ENCODE assay signal across 26 cellular contexts in the genomic region with DNA sequence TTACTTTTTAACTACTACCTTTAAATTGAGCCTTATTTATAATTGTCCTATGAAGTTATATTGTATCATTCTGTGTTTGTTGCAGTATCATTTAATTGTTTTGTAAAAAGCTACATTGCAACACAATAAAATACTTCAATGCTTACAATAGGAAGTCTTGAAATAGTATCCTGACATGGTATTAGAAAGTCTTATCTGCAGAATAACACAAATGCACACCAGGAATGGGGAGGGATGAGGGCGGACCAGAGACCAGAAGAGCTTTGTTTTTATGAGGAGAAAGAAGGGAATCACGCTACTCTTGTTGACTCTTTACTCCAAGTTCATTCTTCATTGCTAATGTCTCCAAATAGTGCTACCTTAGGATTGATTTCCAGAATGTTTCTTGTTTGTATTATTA.
"Had no signal": no experiment of that assay in that cellular context is flagged by ENCODE, and none has a peak within 500 bp of the region (broad histone marks: within the 10 kb centered on the region; RNA-seq: fewer than 3 reads in every experiment).

No MANE protein-coding gene starts in this region.

- H3K27ac ChIP-seq: coronary artery, gastroesophageal sphincter, heart left ventricle, hepatocyte, left lung, neural progenitor cell, prostate gland, right atrium auricular region, suprapubic skin, transverse colon, upper lobe of right lung, uterus had no signal

- H3K4me1 ChIP-seq: gastroesophageal sphincter, left lung, neural progenitor cell, prostate gland, suprapubic skin, transverse colon, upper lobe of right lung had no signal

- H2AFZ ChIP-seq: hepatocyte, neural progenitor cell had no signal

- H3K4me2 ChIP-seq: hepatocyte, neural progenitor cell, smooth muscle cell had no signal

- H3K27me3 ChIP-seq: gastroesophageal sphincter, heart left ventricle, hepatocyte, left lung, neural progenitor cell, right atrium auricular region, suprapubic skin, transverse colon, upper lobe of right lung, uterus had no signal

- H3K9me3 ChIP-seq: gastroesophageal sphincter, heart left ventricle, left lung, prostate gland, right atrium auricular region, suprapubic skin, transverse colon, upper lobe of right lung, uterus had no signal

- FAIRE-seq: kidney had no signal

- H3K79me2 ChIP-seq: hepatocyte had no signal

- H3K36me3 ChIP-seq: prostate gland, uterus had no signal

- H3K4me3 ChIP-seq: coronary artery, gastroesophageal sphincter, heart left ventricle, hepatocyte, left lung, neural progenitor cell, prostate gland, right atrium auricular region, smooth muscle cell, suprapubic skin, transverse colon, upper lobe of right lung, uterus had no signal

- H3K9ac ChIP-seq: neural progenitor cell had no signal

- DNase-seq: dermis blood vessel endothelial cell; effector memory CD4-positive, alpha-beta T cell; foreskin fibroblast; heart left ventricle; kidney; left cardiac atrium; left lung; mesenchymal stem cell; naive thymus-derived CD4-positive, alpha-beta T cell; stimulated activated CD4-positive, alpha-beta T cell treated with anti-CD3 and anti-CD28 coated beads, Interleukin-12 subunit alpha, Interleukin-12 subunit beta, amount 100 ng/mL, for 4 hours; stimulated activated CD4-positive, alpha-beta T cell treated with anti-CD3 and anti-CD28 coated beads, Interleukin-1b, Interleukin-23, amount 100 ng/mL, for 48 hours; stimulated activated CD4-positive, alpha-beta T cell treated with anti-CD3 and anti-CD28 coated beads, Interleukin-4, amount 100 ng/mL, for 1 hour; stimulated activated CD8-positive, alpha-beta memory T cell treated with anti-CD3 and anti-CD28 coated beads, Interleukin-4, amount 100 ng/mL, for 48 hours; stimulated activated naive CD4-positive, alpha-beta T cell; stimulated activated naive CD8-positive, alpha-beta T cell treated with anti-CD3 and anti-CD28 coated beads, Interleukin-15, amount 100 ng/mL, for 72 hours; transverse colon; upper lobe of right lung; uterus had no signal
